Comparison of ENCODE assay signal across 1 cellular context in the genomic region with DNA sequence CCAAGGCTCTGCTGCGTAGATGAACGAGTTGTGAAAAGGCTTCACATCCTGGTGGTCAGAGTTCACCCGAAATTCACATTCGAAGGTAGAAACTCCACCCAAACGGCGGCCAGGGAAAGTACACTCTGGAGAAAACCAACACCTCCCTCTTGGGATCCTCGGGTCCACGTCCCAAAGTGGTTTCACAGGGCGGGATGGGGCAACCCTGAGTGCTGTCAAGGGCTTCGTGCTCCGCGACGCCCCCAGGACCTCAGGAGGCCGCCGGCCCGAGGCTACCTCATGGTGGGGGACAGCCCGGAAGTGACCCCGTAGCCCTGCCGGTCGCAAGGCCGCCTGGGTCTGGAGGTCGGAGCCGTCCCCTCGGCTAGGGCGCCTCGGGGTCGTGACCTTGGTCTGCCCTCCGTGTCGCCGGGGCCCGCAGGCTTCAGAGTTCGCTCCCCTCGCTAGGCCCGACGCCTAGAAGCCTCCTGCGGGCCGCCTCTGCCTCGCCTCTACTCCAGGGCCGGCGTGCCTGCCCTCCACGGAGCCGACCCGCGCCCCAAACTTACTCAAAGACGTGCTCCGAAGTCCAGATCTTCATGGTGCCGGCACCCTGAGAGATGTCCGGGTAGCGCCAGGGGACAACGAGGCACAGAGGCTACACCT.
TF ChIP-seq lines count a peak whose summit lies in the region.

A gene (minus strand): TSS at position 636 of the 645 bp plus-strand sequence. CDS start 56 bp downstream, at position 580.

TF ChIP-seq in HepG2, 621 proteins besides CTCF, POLR2A, EP300 and RAD21 (continued from another document and continues in another):
- TF ChIP-seq, protein P1, sequence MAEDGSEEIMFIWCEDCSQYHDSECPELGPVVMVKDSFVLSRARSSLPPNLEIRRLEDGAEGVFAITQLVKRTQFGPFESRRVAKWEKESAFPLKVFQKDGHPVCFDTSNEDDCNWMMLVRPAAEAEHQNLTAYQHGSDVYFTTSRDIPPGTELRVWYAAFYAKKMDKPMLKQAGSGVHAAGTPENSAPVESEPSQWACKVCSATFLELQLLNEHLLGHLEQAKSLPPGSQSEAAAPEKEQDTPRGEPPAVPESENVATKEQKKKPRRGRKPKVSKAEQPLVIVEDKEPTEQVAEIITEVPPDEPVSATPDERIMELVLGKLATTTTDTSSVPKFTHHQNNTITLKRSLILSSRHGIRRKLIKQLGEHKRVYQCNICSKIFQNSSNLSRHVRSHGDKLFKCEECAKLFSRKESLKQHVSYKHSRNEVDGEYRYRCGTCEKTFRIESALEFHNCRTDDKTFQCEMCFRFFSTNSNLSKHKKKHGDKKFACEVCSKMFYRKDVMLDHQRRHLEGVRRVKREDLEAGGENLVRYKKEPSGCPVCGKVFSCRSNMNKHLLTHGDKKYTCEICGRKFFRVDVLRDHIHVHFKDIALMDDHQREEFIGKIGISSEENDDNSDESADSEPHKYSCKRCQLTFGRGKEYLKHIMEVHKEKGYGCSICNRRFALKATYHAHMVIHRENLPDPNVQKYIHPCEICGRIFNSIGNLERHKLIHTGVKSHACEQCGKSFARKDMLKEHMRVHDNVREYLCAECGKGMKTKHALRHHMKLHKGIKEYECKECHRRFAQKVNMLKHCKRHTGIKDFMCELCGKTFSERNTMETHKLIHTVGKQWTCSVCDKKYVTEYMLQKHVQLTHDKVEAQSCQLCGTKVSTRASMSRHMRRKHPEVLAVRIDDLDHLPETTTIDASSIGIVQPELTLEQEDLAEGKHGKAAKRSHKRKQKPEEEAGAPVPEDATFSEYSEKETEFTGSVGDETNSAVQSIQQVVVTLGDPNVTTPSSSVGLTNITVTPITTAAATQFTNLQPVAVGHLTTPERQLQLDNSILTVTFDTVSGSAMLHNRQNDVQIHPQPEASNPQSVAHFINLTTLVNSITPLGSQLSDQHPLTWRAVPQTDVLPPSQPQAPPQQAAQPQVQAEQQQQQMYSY (CRISPR knock-in tag; IDR thresholded peaks at IDR 0.05), result no peak
- TF ChIP-seq, protein P2, sequence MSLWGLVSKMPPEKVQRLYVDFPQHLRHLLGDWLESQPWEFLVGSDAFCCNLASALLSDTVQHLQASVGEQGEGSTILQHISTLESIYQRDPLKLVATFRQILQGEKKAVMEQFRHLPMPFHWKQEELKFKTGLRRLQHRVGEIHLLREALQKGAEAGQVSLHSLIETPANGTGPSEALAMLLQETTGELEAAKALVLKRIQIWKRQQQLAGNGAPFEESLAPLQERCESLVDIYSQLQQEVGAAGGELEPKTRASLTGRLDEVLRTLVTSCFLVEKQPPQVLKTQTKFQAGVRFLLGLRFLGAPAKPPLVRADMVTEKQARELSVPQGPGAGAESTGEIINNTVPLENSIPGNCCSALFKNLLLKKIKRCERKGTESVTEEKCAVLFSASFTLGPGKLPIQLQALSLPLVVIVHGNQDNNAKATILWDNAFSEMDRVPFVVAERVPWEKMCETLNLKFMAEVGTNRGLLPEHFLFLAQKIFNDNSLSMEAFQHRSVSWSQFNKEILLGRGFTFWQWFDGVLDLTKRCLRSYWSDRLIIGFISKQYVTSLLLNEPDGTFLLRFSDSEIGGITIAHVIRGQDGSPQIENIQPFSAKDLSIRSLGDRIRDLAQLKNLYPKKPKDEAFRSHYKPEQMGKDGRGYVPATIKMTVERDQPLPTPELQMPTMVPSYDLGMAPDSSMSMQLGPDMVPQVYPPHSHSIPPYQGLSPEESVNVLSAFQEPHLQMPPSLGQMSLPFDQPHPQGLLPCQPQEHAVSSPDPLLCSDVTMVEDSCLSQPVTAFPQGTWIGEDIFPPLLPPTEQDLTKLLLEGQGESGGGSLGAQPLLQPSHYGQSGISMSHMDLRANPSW (CRISPR knock-in tag; IDR thresholded peaks at IDR 0.05; ENCODE audit: borderline replicate concordance), result no peak
- TF ChIP-seq ZFP37 (CRISPR knock-in tag; IDR thresholded peaks at IDR 0.05; ENCODE audit: borderline replicate concordance) (0 out of 2 replicates have a peak, but pooled peaks have one; percentile 37), ZNF292 (CRISPR knock-in tag; IDR thresholded peaks at IDR 0.05; ENCODE audit: borderline replicate concordance, low read depth) (no peak), AGO2 (optimal IDR thresholded peaks at IDR 0.05; ENCODE audit: low read depth, low read length) (peak; percentile 37), ZNF766 (CRISPR knock-in tag; IDR thresholded peaks at IDR 0.05; ENCODE audit: borderline replicate concordance) (peak; percentile 56; the same call in 1 of the 2 replicates), SATB2 (CRISPR knock-in tag; IDR thresholded peaks at IDR 0.05) (no peak), ZBTB3 (CRISPR knock-in tag; IDR thresholded peaks at IDR 0.05; ENCODE audit: borderline replicate concordance, low read depth) (no peak), MLLT10 (CRISPR knock-in tag; IDR thresholded peaks at IDR 0.05) (no peak), ZSCAN22 (CRISPR knock-in tag; IDR thresholded peaks at IDR 0.05) (no peak), ZNF3 (CRISPR knock-in tag; IDR thresholded peaks at IDR 0.05) (no peak), JUND (CRISPR knock-in tag; IDR thresholded peaks at IDR 0.05) (no peak), MAFK (conservative IDR thresholded peaks at IDR 0.05 in 1 of 2, IDR thresholded peaks at IDR 0.05 in 1 of 2; ENCODE audit: low read length in 2 of 2) (no peak), ZNF460 (CRISPR knock-in tag; IDR thresholded peaks at IDR 0.05; ENCODE audit: borderline replicate concordance) (no peak), GPN1 (CRISPR knock-in tag; IDR thresholded peaks at IDR 0.05; ENCODE audit: borderline replicate concordance) (no peak), RFX3 (CRISPR knock-in tag; IDR thresholded peaks at IDR 0.05) (no peak), ELF3 (CRISPR knock-in tag; IDR thresholded peaks at IDR 0.05) (no peak)
- TF ChIP-seq, protein P3, sequence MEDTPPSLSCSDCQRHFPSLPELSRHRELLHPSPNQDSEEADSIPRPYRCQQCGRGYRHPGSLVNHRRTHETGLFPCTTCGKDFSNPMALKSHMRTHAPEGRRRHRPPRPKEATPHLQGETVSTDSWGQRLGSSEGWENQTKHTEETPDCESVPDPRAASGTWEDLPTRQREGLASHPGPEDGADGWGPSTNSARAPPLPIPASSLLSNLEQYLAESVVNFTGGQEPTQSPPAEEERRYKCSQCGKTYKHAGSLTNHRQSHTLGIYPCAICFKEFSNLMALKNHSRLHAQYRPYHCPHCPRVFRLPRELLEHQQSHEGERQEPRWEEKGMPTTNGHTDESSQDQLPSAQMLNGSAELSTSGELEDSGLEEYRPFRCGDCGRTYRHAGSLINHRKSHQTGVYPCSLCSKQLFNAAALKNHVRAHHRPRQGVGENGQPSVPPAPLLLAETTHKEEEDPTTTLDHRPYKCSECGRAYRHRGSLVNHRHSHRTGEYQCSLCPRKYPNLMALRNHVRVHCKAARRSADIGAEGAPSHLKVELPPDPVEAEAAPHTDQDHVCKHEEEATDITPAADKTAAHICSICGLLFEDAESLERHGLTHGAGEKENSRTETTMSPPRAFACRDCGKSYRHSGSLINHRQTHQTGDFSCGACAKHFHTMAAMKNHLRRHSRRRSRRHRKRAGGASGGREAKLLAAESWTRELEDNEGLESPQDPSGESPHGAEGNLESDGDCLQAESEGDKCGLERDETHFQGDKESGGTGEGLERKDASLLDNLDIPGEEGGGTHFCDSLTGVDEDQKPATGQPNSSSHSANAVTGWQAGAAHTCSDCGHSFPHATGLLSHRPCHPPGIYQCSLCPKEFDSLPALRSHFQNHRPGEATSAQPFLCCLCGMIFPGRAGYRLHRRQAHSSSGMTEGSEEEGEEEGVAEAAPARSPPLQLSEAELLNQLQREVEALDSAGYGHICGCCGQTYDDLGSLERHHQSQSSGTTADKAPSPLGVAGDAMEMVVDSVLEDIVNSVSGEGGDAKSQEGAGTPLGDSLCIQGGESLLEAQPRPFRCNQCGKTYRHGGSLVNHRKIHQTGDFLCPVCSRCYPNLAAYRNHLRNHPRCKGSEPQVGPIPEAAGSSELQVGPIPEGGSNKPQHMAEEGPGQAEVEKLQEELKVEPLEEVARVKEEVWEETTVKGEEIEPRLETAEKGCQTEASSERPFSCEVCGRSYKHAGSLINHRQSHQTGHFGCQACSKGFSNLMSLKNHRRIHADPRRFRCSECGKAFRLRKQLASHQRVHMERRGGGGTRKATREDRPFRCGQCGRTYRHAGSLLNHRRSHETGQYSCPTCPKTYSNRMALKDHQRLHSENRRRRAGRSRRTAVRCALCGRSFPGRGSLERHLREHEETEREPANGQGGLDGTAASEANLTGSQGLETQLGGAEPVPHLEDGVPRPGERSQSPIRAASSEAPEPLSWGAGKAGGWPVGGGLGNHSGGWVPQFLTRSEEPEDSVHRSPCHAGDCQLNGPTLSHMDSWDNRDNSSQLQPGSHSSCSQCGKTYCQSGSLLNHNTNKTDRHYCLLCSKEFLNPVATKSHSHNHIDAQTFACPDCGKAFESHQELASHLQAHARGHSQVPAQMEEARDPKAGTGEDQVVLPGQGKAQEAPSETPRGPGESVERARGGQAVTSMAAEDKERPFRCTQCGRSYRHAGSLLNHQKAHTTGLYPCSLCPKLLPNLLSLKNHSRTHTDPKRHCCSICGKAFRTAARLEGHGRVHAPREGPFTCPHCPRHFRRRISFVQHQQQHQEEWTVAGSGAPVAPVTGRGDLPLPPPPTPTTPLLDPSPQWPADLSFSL (CRISPR knock-in tag; IDR thresholded peaks at IDR 0.05), result no peak
- TF ChIP-seq, protein P4, sequence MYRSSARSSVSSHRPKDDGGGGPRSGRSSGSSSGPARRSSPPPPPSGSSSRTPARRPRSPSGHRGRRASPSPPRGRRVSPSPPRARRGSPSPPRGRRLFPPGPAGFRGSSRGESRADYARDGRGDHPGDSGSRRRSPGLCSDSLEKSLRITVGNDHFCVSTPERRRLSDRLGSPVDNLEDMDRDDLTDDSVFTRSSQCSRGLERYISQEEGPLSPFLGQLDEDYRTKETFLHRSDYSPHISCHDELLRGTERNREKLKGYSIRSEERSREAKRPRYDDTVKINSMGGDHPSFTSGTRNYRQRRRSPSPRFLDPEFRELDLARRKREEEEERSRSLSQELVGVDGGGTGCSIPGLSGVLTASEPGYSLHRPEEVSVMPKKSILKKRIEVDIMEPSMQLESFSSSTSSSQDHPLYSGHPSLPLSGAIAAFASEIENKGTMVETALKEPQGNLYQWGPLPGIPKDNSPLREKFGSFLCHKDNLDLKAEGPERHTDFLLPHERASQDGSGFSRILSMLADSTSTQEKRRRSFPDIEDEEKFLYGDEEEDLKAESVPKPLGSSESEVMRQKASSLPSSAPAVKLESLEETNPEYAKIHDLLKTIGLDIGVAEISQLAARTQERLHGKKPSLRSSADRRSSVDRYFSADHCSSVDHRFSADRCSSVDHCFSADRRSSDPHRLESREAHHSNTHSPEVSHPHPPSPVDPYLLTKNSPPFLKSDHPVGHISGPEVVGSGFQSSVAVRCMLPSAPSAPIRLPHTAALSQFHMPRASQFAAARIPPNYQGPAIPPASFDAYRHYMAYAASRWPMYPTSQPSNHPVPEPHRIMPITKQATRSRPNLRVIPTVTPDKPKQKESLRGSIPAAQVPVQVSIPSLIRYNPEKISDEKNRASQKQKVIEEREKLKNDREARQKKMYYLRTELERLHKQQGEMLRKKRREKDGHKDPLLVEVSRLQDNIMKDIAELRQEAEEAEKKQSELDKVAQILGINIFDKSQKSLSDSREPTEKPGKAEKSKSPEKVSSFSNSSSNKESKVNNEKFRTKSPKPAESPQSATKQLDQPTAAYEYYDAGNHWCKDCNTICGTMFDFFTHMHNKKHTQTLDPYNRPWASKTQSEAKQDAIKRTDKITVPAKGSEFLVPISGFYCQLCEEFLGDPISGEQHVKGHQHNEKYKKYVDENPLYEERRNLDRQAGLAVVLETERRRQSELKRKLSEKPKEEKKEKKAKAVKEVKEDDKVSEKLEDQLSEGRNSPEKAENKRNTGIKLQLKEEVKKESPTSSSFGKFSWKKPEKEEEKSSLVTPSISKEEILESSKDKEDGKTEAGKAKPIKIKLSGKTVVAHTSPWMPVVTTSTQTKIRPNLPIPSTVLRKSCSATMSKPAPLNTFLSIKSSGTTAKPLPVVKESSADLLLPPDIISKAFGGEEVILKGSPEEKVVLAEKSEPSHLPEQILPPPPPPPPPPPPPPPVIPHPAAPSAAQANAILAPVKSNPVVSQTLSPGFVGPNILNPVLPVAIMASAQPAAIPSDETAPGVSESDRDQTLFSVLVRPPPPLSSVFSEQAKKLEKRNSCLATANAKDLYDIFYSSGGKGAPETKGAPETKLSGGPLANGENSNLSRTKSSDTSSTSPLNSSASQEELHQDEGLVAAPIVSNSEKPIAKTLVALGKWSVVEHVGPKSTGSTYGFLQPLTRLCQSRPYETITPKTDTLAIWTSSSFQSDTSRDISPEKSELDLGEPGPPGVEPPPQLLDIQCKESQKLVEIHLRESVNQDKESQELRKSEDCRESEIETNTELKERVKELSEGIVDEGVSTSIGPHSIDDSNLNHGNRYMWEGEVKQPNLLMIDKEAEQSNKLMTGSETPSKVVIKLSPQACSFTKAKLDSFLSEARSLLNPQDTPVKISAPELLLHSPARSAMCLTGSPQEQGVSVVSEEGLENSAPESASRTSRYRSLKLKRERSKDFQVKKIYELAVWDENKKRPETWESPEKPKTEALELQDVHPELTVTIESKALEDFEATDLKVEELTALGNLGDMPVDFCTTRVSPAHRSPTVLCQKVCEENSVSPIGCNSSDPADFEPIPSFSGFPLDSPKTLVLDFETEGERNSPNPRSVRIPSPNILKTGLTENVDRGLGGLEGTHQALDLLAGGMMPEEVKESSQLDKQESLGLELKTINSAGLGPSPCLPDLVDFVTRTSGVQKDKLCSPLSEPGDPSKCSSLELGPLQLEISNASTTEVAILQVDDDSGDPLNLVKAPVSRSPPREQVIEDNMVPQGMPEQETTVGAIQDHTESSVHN (CRISPR knock-in tag; IDR thresholded peaks at IDR 0.05), result no peak
- TF ChIP-seq, protein P5, sequence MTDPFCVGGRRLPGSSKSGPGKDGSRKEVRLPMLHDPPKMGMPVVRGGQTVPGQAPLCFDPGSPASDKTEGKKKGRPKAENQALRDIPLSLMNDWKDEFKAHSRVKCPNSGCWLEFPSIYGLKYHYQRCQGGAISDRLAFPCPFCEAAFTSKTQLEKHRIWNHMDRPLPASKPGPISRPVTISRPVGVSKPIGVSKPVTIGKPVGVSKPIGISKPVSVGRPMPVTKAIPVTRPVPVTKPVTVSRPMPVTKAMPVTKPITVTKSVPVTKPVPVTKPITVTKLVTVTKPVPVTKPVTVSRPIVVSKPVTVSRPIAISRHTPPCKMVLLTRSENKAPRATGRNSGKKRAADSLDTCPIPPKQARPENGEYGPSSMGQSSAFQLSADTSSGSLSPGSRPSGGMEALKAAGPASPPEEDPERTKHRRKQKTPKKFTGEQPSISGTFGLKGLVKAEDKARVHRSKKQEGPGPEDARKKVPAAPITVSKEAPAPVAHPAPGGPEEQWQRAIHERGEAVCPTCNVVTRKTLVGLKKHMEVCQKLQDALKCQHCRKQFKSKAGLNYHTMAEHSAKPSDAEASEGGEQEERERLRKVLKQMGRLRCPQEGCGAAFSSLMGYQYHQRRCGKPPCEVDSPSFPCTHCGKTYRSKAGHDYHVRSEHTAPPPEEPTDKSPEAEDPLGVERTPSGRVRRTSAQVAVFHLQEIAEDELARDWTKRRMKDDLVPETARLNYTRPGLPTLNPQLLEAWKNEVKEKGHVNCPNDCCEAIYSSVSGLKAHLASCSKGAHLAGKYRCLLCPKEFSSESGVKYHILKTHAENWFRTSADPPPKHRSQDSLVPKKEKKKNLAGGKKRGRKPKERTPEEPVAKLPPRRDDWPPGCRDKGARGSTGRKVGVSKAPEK (CRISPR knock-in tag; IDR thresholded peaks at IDR 0.05; ENCODE audit: borderline replicate concordance), result no peak
- TF ChIP-seq, protein P6, sequence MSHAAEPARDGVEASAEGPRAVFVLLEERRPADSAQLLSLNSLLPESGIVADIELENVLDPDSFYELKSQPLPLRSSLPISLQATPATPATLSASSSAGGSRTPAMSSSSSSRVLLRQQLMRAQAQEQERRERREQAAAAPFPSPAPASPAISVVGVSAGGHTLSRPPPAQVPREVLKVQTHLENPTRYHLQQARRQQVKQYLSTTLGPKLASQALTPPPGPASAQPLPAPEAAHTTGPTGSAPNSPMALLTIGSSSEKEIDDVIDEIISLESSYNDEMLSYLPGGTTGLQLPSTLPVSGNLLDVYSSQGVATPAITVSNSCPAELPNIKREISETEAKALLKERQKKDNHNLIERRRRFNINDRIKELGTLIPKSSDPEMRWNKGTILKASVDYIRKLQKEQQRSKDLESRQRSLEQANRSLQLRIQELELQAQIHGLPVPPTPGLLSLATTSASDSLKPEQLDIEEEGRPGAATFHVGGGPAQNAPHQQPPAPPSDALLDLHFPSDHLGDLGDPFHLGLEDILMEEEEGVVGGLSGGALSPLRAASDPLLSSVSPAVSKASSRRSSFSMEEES (CRISPR knock-in tag; IDR thresholded peaks at IDR 0.05), result no peak; the same call in 1 of the 2 replicates
